ENCODE assay signal across 8 cellular contexts in the genomic region with DNA sequence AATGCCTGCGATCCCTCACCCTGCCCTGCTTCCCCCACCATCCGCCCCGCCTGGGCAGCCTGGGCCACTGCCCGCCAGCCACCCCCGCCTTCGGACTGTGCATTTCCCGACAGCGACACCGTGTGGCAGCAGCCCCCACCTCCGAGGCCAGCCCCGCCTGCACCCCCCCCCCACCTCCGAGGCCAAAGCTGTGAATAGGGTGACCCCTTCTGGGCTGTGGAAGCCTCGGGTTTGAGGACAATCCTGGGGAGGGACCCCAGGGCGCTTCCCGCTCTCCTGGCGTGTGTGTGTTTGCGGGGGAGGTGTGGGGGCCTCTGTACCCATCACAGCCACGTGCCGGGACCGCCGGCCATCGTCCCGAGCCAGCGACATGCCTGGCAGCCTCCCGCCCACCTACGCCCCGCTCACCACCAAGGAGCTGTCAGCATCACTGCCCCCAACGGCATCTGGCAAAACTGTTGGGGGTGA. TPM values are rescaled to one million over a fixed set of nuclear protein-coding genes. Genes with fewer than 3 reads are reported as not detected.
DNase-seq lines count a peak whose midpoint lies in the region; ATAC-seq and TF ChIP-seq lines count a peak whose summit lies in the region.

No MANE protein-coding gene starts in this region.

- no peak overlapping the region for H3K27ac Mint-ChIP-seq in neural progenitor cell

- H3K4me3 Mint-ChIP-seq in neural progenitor cell = no peak overlapping the region

- no peak overlapping the region for H3K9ac ChIP-seq in neural progenitor cell

- H3K4me1 ChIP-seq in neural progenitor cell = peaks cover 9% of the 10 kb centered on the region

- H3K36me3 Mint-ChIP-seq in neural progenitor cell = no peaks in the 10 kb centered on the region

- TF ChIP-seq CTCF in RWPE1 (conservative IDR thresholded peaks at IDR 0.05; ENCODE audit: low read depth) (peak; percentile 93), fibroblast of the aortic adventitia (IDR thresholded peaks at IDR 0.05; ENCODE audit: insufficient read depth, low read length) (peak; percentile 66), neural progenitor cell (IDR thresholded peaks at IDR 0.05) (peak; percentile 95)

- H2AFZ ChIP-seq in neural progenitor cell (replicated peaks) = no peak overlapping the region

- H3K27me3 ChIP-seq in neural progenitor cell = no peaks in the 10 kb centered on the region

- CTCF ChIA-PET in RWPE1 (lab: Yijun Ruan, JAX) = interaction anchor here (0.6 to 2.1 kb wide), 8 partner anchors 22 to 191 kb away, joined by 3 to 21 read pairs (median 4); no protein-coding TSS in a partner anchor

- no peaks in the 10 kb centered on the region for H3K9me3 ChIP-seq in neural progenitor cell (ENCODE audit: low read depth)

- H3K79me2 ChIP-seq in neural progenitor cell (ENCODE audit: low read depth) = no peaks in the 10 kb centered on the region

- no peaks in the 10 kb centered on the region for H4K20me1 ChIP-seq in neural progenitor cell (ENCODE audit: low read depth)

- H3K27me3 Mint-ChIP-seq in neural progenitor cell (ENCODE audit: insufficient read depth, low read depth) = peaks cover 8% of the 10 kb centered on the region

- no peaks in the 10 kb centered on the region for H3F3A ChIP-seq in neural progenitor cell (ENCODE audit: low read depth)

- H3K4me3 ChIP-seq in fibroblast of the aortic adventitia (ENCODE audit: low read depth, low read length) = no peak overlapping the region
- no peak overlapping the region for H3K4me3 ChIP-seq in neural progenitor cell

- POLR2A ChIA-PET in RWPE1 (lab: Yijun Ruan, JAX; ENCODE audit: low non-redundant PET) = no interaction called here

- no peaks in the 10 kb centered on the region for H3K36me3 ChIP-seq in neural progenitor cell

- H3K4me2 ChIP-seq in neural progenitor cell = no peak overlapping the region

- peak overlapping the region; percentile 99 for H3K27ac ChIP-seq in RWPE1
- no peak overlapping the region for H3K27ac ChIP-seq in neural progenitor cell

- no peak for ATAC-seq in HG02623 (IDR thresholded peaks at IDR 0.05; ENCODE audit: unreplicated experiment)

- H3K4me1 Mint-ChIP-seq in neural progenitor cell = peaks cover 4% of the 10 kb centered on the region

- DNase-seq in ELR (ENCODE audit: low read depth) = peak; percentile 89
- peak; percentile 43 for DNase-seq in HS-27A (ENCODE audit: low read depth)
- DNase-seq in RWPE1 (ENCODE audit: low spot score) = peak; percentile 85
- peak; percentile 75 for DNase-seq in activated T-helper 9 cell treated with anti-CD3 and anti-CD28 coated beads, Interleukin-2, amount 50 U/mL, for 16 hours (ENCODE audit: low read depth)
- DNase-seq in fibroblast of the aortic adventitia (ENCODE audit: low read depth) = peak; percentile 76
- DNase-seq in neural progenitor cell (ENCODE audit: low spot score) = peak; percentile 95
- DNase-seq in stimulated activated naive CD4-positive, alpha-beta T cell treated with Interleukin-2 at 50 U/mL for 16 hours (lab: John Stamatoyannopoulos, UW) = peak; percentile 81

- H3K9me3 Mint-ChIP-seq in neural progenitor cell = no peaks in the 10 kb centered on the region

RNA-seq across cellular contexts. Expression of a gene that starts 33.8 kb away (rescaled TPM):
- total RNA-seq in fibroblast of the aortic adventitia (ENCODE audit: low replicate concordance) (13.4 and 24.4 TPM in 2 replicates), neural progenitor cell (ENCODE audit: low replicate concordance) (5.2 and 5.4 TPM in 2 replicates)

Comparison
In these comparisons a context has a peak if more than half of its experiments do, and no peak if none do; other contexts are left out.
1. DNase-seq: peak in every context shown above with its lines; median percentile 95 in neural progenitor cell; 89 in ELR; 85 in RWPE1; 81 in stimulated activated naive CD4-positive, alpha-beta T cell treated with Interleukin-2 at 50 U/mL for 16 hours; 76 in fibroblast of the aortic adventitia; 75 in activated T-helper 9 cell treated with anti-CD3 and anti-CD28 coated beads, Interleukin-2, amount 50 U/mL, for 16 hours; 43 in HS-27A.